Comparison of ENCODE assay signal across 13 cellular contexts in the genomic region with DNA sequence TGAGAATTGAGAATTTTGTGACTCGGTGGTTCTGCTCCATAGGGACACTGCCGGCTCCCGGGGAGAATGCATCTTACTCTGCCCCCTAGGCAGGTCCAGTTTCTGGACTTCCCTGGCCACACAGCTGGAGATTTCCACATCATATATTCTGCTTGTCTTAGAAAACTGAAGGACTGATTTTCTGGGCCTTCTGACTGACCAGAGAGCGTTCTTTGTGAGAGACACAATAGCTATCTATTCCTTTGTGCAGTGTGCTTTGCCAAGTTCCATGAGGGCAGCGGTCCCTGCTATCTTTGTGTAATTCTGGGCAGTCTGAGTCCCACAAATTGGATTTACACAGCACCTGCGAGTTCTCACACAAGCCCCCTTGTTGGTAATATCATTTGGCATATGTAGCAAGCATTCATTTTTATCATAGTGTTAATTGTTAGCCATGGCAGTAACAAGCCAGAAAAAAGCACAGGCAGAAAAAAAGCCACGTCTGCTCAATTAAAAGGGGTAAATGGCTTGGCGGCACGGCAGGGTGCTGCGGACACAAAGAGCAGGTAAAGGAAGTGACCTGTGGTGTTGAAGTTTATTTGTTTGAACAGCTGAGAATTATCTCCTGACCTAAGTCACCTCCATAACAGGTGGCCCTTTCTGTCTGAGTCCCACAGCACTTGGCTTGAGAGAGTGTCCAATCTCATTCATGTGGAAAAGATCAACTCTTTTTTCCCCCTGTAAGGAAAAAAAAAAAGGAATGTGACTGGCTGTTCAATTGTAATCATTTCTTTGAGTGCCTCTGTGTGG.
A peak's percentile ranks its signal among the peaks of the same experiment; 100 is the strongest.
DNase-seq lines count a peak whose midpoint lies in the region; ATAC-seq and TF ChIP-seq lines count a peak whose summit lies in the region.
"Had no signal": no experiment of that assay in that cellular context is flagged by ENCODE, and none has a peak within 500 bp of the region (broad histone marks: within the 10 kb centered on the region; RNA-seq: fewer than 3 reads in every experiment).

No MANE protein-coding gene starts in this region.

- DNase-seq in NCI-H774 (lab: John Stamatoyannopoulos, UW) (peak; percentile 77), glutamatergic neuron (no peak), nucleus accumbens (lab: John Stamatoyannopoulos, UW) (peak in 52 of 56 donors; percentile 9 to 91 (median 62)), 8988T (no peak), posterior vena cava (ENCODE audit: low spot score) (no peak)
- DNase-seq: CD4-positive, CD25-positive, alpha-beta regulatory T cell; NCI-H1436 treated with DMSO at 0.1 percent for 48 hours had no signal

- ATAC-seq in GM19467 (IDR thresholded peaks at IDR 0.05; ENCODE audit: unreplicated experiment) (no peak), HG03342 (IDR thresholded peaks at IDR 0.05; ENCODE audit: unreplicated experiment) (no peak)

- peaks cover 40% of the 10 kb centered on the region for H3K4me1 Mint-ChIP-seq in glutamatergic neuron (ENCODE audit: low read depth, unreplicated experiment)
- H3K4me1 Mint-ChIP-seq: CD4-positive, CD25-positive, alpha-beta regulatory T cell; memory B cell had no signal

- H3K36me3 Mint-ChIP-seq in glutamatergic neuron (ENCODE audit: unreplicated experiment) = no peaks in the 10 kb centered on the region
- H3K36me3 Mint-ChIP-seq: activated naive CD8-positive, alpha-beta T cell; CD4-positive, CD25-positive, alpha-beta regulatory T cell; memory B cell had no signal

- no peak overlapping the region for H3K4me3 Mint-ChIP-seq in glutamatergic neuron (ENCODE audit: unreplicated experiment)
- H3K4me3 Mint-ChIP-seq: activated naive CD8-positive, alpha-beta T cell; CD4-positive, CD25-positive, alpha-beta regulatory T cell; dendritic cell treated with granulocyte-macrophage colony-stimulating factor and Interleukin-4, amounts not matched to agents 40 ng/mL and 50 ng/mL, for 4 days; memory B cell had no signal

- no peak for TF ChIP-seq CTCF in glutamatergic neuron (IDR thresholded peaks at IDR 0.05; ENCODE audit: partially characterized antibody, unreplicated experiment)

- TF ChIP-seq RAD21 in Ishikawa (IDR thresholded peaks at IDR 0.05; ENCODE audit: low read depth) = no peak

- peaks cover 8% of the 10 kb centered on the region for H3K27me3 Mint-ChIP-seq in glutamatergic neuron (ENCODE audit: unreplicated experiment)
- H3K27me3 Mint-ChIP-seq: activated naive CD8-positive, alpha-beta T cell; CD4-positive, CD25-positive, alpha-beta regulatory T cell had no signal

- H3K27ac Mint-ChIP-seq in glutamatergic neuron (ENCODE audit: unreplicated experiment) = peak overlapping the region; percentile 95
- H3K27ac Mint-ChIP-seq: activated naive CD8-positive, alpha-beta T cell; CD4-positive, CD25-positive, alpha-beta regulatory T cell; dendritic cell treated with granulocyte-macrophage colony-stimulating factor and Interleukin-4, amounts not matched to agents 40 ng/mL and 50 ng/mL, for 4 days; memory B cell had no signal

- TF ChIP-seq EP300 in Ishikawa (IDR thresholded peaks at IDR 0.05; ENCODE audit: borderline replicate concordance) = peak; percentile 68

- intact Hi-C loops in posterior vena cava (cut with DNase I) = no loop called here

- H3K9me3 Mint-ChIP-seq in glutamatergic neuron (ENCODE audit: unreplicated experiment) = peaks cover 6% of the 10 kb centered on the region
- H3K9me3 Mint-ChIP-seq: dendritic cell treated with granulocyte-macrophage colony-stimulating factor and Interleukin-4, amounts not matched to agents 40 ng/mL and 50 ng/mL, for 4 days; memory B cell had no signal

TF ChIP-seq in Ishikawa, 13 proteins besides CTCF, POLR2A, EP300 and RAD21:
- TF ChIP-seq ZBTB7A (IDR thresholded peaks at IDR 0.05; ENCODE audit: low read depth) (no peak), EGR1 (IDR thresholded peaks at IDR 0.05) (no peak), FOXM1 (IDR thresholded peaks at IDR 0.05; ENCODE audit: borderline replicate concordance, low read depth) (no peak; the same call in 1 of the 2 replicates), NFIC (IDR thresholded peaks at IDR 0.05) (peak; percentile 46; the same call in 1 of the 2 replicates), YY1 (IDR thresholded peaks at IDR 0.05; ENCODE audit: low read depth) (no peak), TCF12 (IDR thresholded peaks at IDR 0.05; ENCODE audit: low read depth) (peak; percentile 94), TAF1 (IDR thresholded peaks at IDR 0.05; ENCODE audit: low read depth) (no peak), TEAD4 (IDR thresholded peaks at IDR 0.05) (peak; percentile 20; the same call in 1 of the 2 replicates), CEBPB (IDR thresholded peaks at IDR 0.05) (no peak), CREB1 (IDR thresholded peaks at IDR 0.05; ENCODE audit: low read depth) (no peak)
- TF ChIP-seq, protein P1, sequence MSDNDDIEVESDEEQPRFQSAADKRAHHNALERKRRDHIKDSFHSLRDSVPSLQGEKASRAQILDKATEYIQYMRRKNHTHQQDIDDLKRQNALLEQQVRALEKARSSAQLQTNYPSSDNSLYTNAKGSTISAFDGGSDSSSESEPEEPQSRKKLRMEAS (IDR thresholded peaks at IDR 0.05) = no peak
- TF ChIP-seq, protein P2, sequence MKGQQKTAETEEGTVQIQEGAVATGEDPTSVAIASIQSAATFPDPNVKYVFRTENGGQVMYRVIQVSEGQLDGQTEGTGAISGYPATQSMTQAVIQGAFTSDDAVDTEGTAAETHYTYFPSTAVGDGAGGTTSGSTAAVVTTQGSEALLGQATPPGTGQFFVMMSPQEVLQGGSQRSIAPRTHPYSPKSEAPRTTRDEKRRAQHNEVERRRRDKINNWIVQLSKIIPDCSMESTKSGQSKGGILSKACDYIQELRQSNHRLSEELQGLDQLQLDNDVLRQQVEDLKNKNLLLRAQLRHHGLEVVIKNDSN (IDR thresholded peaks at IDR 0.05) = no peak
- TF ChIP-seq, protein P3, sequence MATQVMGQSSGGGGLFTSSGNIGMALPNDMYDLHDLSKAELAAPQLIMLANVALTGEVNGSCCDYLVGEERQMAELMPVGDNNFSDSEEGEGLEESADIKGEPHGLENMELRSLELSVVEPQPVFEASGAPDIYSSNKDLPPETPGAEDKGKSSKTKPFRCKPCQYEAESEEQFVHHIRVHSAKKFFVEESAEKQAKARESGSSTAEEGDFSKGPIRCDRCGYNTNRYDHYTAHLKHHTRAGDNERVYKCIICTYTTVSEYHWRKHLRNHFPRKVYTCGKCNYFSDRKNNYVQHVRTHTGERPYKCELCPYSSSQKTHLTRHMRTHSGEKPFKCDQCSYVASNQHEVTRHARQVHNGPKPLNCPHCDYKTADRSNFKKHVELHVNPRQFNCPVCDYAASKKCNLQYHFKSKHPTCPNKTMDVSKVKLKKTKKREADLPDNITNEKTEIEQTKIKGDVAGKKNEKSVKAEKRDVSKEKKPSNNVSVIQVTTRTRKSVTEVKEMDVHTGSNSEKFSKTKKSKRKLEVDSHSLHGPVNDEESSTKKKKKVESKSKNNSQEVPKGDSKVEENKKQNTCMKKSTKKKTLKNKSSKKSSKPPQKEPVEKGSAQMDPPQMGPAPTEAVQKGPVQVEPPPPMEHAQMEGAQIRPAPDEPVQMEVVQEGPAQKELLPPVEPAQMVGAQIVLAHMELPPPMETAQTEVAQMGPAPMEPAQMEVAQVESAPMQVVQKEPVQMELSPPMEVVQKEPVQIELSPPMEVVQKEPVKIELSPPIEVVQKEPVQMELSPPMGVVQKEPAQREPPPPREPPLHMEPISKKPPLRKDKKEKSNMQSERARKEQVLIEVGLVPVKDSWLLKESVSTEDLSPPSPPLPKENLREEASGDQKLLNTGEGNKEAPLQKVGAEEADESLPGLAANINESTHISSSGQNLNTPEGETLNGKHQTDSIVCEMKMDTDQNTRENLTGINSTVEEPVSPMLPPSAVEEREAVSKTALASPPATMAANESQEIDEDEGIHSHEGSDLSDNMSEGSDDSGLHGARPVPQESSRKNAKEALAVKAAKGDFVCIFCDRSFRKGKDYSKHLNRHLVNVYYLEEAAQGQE (IDR thresholded peaks at IDR 0.05; ENCODE audit: low read depth) = no peak

Comparison
In these comparisons a context has a peak if more than half of its experiments do, and no peak if none do; other contexts are left out.
1. DNase-seq: peak in NCI-H774 (single experiment) and nucleus accumbens (52 of 56); none in glutamatergic neuron (single experiment), 8988T (single experiment) and posterior vena cava (single experiment).